Comparison of ENCODE assay signal across 9 cellular contexts in the genomic region with DNA sequence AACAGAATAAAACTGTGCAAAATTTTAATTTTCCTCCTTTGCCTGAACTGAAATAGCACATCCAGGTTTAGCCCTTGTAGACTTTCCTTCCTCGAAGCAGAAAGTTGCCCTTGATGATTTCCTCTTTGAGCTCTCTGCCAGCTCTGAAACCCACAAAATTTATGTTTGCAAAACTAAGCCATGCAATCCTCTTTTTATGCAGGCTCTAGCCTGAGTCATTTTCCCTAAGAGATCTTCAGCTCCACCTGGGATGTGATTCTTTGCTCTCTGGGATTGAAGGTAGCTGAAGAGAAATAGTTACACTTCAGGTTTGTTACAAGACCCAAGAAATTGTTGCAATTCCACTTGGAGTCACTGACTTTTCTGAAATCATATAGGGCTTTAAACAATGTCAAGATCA. TPM values are rescaled to one million over a fixed set of nuclear protein-coding genes. Genes with fewer than 3 reads are reported as not detected.
DNase-seq lines count a peak whose midpoint lies in the region; ATAC-seq and TF ChIP-seq lines count a peak whose summit lies in the region.
"Had no signal": no experiment of that assay in that cellular context is flagged by ENCODE, and none has a peak within 500 bp of the region (broad histone marks: within the 10 kb centered on the region; RNA-seq: fewer than 3 reads in every experiment).

No MANE protein-coding gene starts in this region.

- TF ChIP-seq POLR2A in uterus (IDR thresholded peaks at IDR 0.05): no peak

- peaks cover 8% of the 10 kb centered on the region for H3K4me1 Mint-ChIP-seq in activated naive CD8-positive, alpha-beta T cell treated with anti-CD3 and anti-CD28 coated beads, Interleukin-2, amount 10 ng/mL, durations not matched to agents 7 days and 5 days
- peaks cover 10% of the 10 kb centered on the region for H3K4me1 Mint-ChIP-seq in CD4-positive, alpha-beta T cell (ENCODE audit: low read depth)

- POLR2A ChIA-PET in activated naive CD8-positive, alpha-beta T cell treated with anti-CD3 and anti-CD28 coated beads, Interleukin-2, amount 10 ng/mL, durations not matched to agents 7 days and 5 days (lab: Charles Lee): interaction anchor here (0.7 kb wide), 1 partner anchor 629 kb away, joined by 3 read pairs; no protein-coding TSS in a partner anchor
- POLR2A ChIA-PET in CD4-positive, alpha-beta T cell (lab: Charles Lee): no interaction called here

- no peaks in the 10 kb centered on the region for H3K9me3 Mint-ChIP-seq in activated naive CD8-positive, alpha-beta T cell treated with anti-CD3 and anti-CD28 coated beads, Interleukin-2, amount 10 ng/mL, durations not matched to agents 7 days and 5 days
- no peaks in the 10 kb centered on the region for H3K9me3 Mint-ChIP-seq in CD4-positive, alpha-beta T cell

- H3K4me1 ChIP-seq in right atrium auricular region (peaks cover 0 to 43% of the 10 kb centered on the region in 2 donors), uterus (no peaks in the 10 kb centered on the region)

- H3K36me3 Mint-ChIP-seq in activated naive CD8-positive, alpha-beta T cell treated with anti-CD3 and anti-CD28 coated beads, Interleukin-2, amount 10 ng/mL, durations not matched to agents 7 days and 5 days: no peaks in the 10 kb centered on the region
- H3K36me3 Mint-ChIP-seq in CD4-positive, alpha-beta T cell (ENCODE audit: low read depth): no peaks in the 10 kb centered on the region

- H3K4me3 ChIP-seq in right atrium auricular region (peak overlapping the region; percentile 72 to 83), uterus (peak overlapping the region in 1 of 2 donors; percentile 57)

- H3K27ac ChIP-seq in right atrium auricular region: peak overlapping the region; percentile 92 to 97
- H3K27ac ChIP-seq in uterus: peak overlapping the region; percentile 82 to 88
- H3K27ac ChIP-seq in CD4-positive, alpha-beta T cell (ENCODE audit: low read depth, low read length): no peak overlapping the region

- peak overlapping the region; percentile 84 for H3K4me3 Mint-ChIP-seq in activated naive CD8-positive, alpha-beta T cell treated with anti-CD3 and anti-CD28 coated beads, Interleukin-2, amount 10 ng/mL, durations not matched to agents 7 days and 5 days
- no peak overlapping the region for H3K4me3 Mint-ChIP-seq in CD4-positive, alpha-beta T cell

- H3K27me3 Mint-ChIP-seq in activated naive CD8-positive, alpha-beta T cell treated with anti-CD3 and anti-CD28 coated beads, Interleukin-2, amount 10 ng/mL, durations not matched to agents 7 days and 5 days: peaks cover 68% of the 10 kb centered on the region
- H3K27me3 Mint-ChIP-seq in CD4-positive, alpha-beta T cell: peaks cover 82% of the 10 kb centered on the region

- H3K27ac Mint-ChIP-seq in activated naive CD8-positive, alpha-beta T cell treated with anti-CD3 and anti-CD28 coated beads, Interleukin-2, amount 10 ng/mL, durations not matched to agents 7 days and 5 days: no peak overlapping the region
- no peak overlapping the region for H3K27ac Mint-ChIP-seq in CD4-positive, alpha-beta T cell

- CTCF ChIA-PET in CD4-positive, alpha-beta T cell (lab: Charles Lee): no interaction called here

- H3K9me3 ChIP-seq in right atrium auricular region (no peaks in the 10 kb centered on the region), uterus (no peaks in the 10 kb centered on the region)
- H3K9me3 ChIP-seq in CD4-positive, alpha-beta T cell (ENCODE audit: control insufficient read depth, low read length): no peaks in the 10 kb centered on the region

- intact Hi-C loops in cardiac septum (cut with DNase I): loop anchor here (5.0 kb wide), 2 partner anchors 114 to 194 kb away; no protein-coding TSS in a partner anchor
- intact Hi-C loops in uterus (cut with DNase I; ENCODE audit: low total_unique reads): no loop called here
- intact Hi-C loops in CD4-positive, alpha-beta T cell (cut with DNase I, micrococcal nuclease): no loop called here

- in situ Hi-C loops in GM13977 (cut with MboI; ENCODE audit: low pct_unique_long_range_greater_than_20kb, low sequenced_read_pairs, unreplicated experiment): no loop called here

- DNase-seq in right atrium auricular region (ENCODE audit: low spot score) (no peak), cardiac septum (ENCODE audit: low spot score) (no peak), kidney tubule cell (ENCODE audit: low spot score) (peak; percentile 50), uterus (no peak), GM13977 (ENCODE audit: low spot score) (no peak)
- no peak for DNase-seq in activated naive CD8-positive, alpha-beta T cell treated with anti-CD3 and anti-CD28 coated beads, Interleukin-2, amount 10 ng/mL, durations not matched to agents 7 days and 5 days
- no peak for DNase-seq in CD4-positive, alpha-beta T cell

- no peak for TF ChIP-seq CTCF in right atrium auricular region (IDR thresholded peaks at IDR 0.05)
- TF ChIP-seq CTCF in uterus (IDR thresholded peaks at IDR 0.05): no peak
- no peak for TF ChIP-seq CTCF in CD4-positive, alpha-beta T cell (IDR thresholded peaks at IDR 0.05)
- TF ChIP-seq CTCF in GM13977 (IDR thresholded peaks at IDR 0.05; ENCODE audit: extremely low read depth, insufficient read depth, missing control alignments): no peak

- H3K27me3 ChIP-seq in right atrium auricular region (no peaks in the 10 kb centered on the region), uterus (no peaks in the 10 kb centered on the region)
- H3K27me3 ChIP-seq in CD4-positive, alpha-beta T cell (ENCODE audit: control insufficient read depth, insufficient read depth, low read length): peaks cover 67% of the 10 kb centered on the region
- H3K27me3 ChIP-seq: brain microvascular endothelial cell had no signal

- H3K36me3 ChIP-seq in right atrium auricular region (no peaks in the 10 kb centered on the region), uterus (no peaks in the 10 kb centered on the region)
- H3K36me3 ChIP-seq: brain microvascular endothelial cell had no signal

- ATAC-seq in activated naive CD8-positive, alpha-beta T cell treated with anti-CD3 and anti-CD28 coated beads, Interleukin-2, amount 10 ng/mL, durations not matched to agents 7 days and 5 days (ENCODE audit: low read depth): no peak
- ATAC-seq in CD4-positive, alpha-beta T cell (ENCODE audit: poor library complexity): no peak
- ATAC-seq in GM19324 (IDR thresholded peaks at IDR 0.05; ENCODE audit: low FRiP score, unreplicated experiment): no peak

RNA-seq across cellular contexts. Expression of a gene that starts 1.4 kb away (rescaled TPM):
- total RNA-seq in right atrium auricular region (10 to 100 TPM; 25.6 to 29.5 TPM), cardiac septum (29.1 TPM), uterus (10 to 100 TPM in 3 of 4 donors, 1 to 10 TPM in 1; 5.9 to 85.6 (median 40.9) TPM)
- total RNA-seq in activated naive CD8-positive, alpha-beta T cell treated with anti-CD3 and anti-CD28 coated beads, Interleukin-2, amount 10 ng/mL, durations not matched to agents 7 days and 5 days: under 1 TPM in 1 of 2 experiments, not detected in 1; 0.17 TPM
- total RNA-seq in CD4-positive, alpha-beta T cell: not detected

Comparison
In these comparisons a context has a peak if more than half of its experiments do, and no peak if none do; other contexts are left out.
1. RNA of a gene that starts 1.4 kb away (total RNA-seq): 5.9 to 85.6 TPM in uterus, 25.6 to 29.5 TPM in right atrium auricular region and 29.1 TPM in cardiac septum (single experiment); 0.17 TPM in activated naive CD8-positive, alpha-beta T cell treated with anti-CD3 and anti-CD28 coated beads, Interleukin-2, amount 10 ng/mL, durations not matched to agents 7 days and 5 days and not detected in CD4-positive, alpha-beta T cell; every median in the first group is over 4 times any median in the second.